Comparison of ENCODE assay signal across 16 cellular contexts in the genomic region with DNA sequence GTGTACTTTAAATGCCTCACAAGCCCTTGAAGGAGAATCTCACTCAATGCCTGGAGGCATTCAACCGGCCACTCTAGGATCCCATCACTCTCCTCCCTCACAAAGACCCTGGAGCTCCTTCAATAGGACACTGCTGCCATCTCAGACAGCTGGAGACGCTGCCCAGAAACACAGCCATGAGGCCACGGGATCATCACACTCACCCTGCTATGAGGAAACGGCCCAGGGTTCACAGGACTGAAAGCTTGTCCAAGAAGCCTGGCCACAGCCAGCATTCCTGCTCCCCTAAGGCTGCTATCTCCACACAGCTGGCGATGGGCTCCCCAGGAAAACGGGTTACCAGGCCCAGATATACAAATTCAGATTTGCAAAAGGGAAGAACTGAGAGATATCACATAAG. TPM values are rescaled to one million over a fixed set of nuclear protein-coding genes. Genes with fewer than 3 reads are reported as not detected.
A peak's percentile ranks its signal among the peaks of the same experiment; 100 is the strongest.
DNase-seq lines count a peak whose midpoint lies in the region; ATAC-seq, FAIRE-seq and TF ChIP-seq lines count a peak whose summit lies in the region.
"Had no signal": no experiment of that assay in that cellular context is flagged by ENCODE, and none has a peak within 500 bp of the region (broad histone marks: within the 10 kb centered on the region; RNA-seq: fewer than 3 reads in every experiment).

No MANE protein-coding gene starts in this region.

- H2AFZ ChIP-seq in GM23338 (no peak overlapping the region), trophoblast cell (ENCODE audit: insufficient read depth, low read length, poor library complexity) (no peak overlapping the region)

- H2BK120ac ChIP-seq in trophoblast cell (ENCODE audit: insufficient read depth, low read length, poor library complexity): no peak overlapping the region

- no peaks in the 10 kb centered on the region for H3K9me2 ChIP-seq in GM23338 (ENCODE audit: insufficient read depth)

- no peaks in the 10 kb centered on the region for H3K9me3 Mint-ChIP-seq in GM23338
- no peaks in the 10 kb centered on the region for H3K9me3 Mint-ChIP-seq in stimulated activated naive B cell treated with anti-CD40 and anti-IgM and Interleukin-4, amounts not matched to agents 10 μg/mL and 1 μg/mL and 100 μg/mL, for 72 hours
- H3K9me3 Mint-ChIP-seq: stimulated activated naive CD8-positive, alpha-beta T cell treated with anti-CD3 and anti-CD28 coated beads, Interleukin-15, amount 100 ng/mL, for 72 hours; T-helper 1 cell treated with Interleukin-12 subunit alpha and Interleukin-12 subunit beta and Interleukin-4 antibody, amounts not matched to agents 30 μg/mL and 1 μg/mL, for 36 hours had no signal

- no peak for ATAC-seq in GM23338
- peak; percentile 43 for ATAC-seq in left lobe of liver
- ATAC-seq in stimulated activated naive B cell treated with anti-CD40 and anti-IgM and Interleukin-4, amounts not matched to agents 10 μg/mL and 1 μg/mL and 100 μg/mL, for 72 hours (replicated peaks): no peak
- ATAC-seq in HG03432 (IDR thresholded peaks at IDR 0.05; ENCODE audit: unreplicated experiment): no peak
- ATAC-seq in HG02571 (IDR thresholded peaks at IDR 0.05; ENCODE audit: unreplicated experiment): no peak
- ATAC-seq: stimulated activated naive CD8-positive, alpha-beta T cell treated with anti-CD3 and anti-CD28 coated beads, Interleukin-15, amount 100 ng/mL, for 72 hours had no signal

- H2AK5ac ChIP-seq in trophoblast cell (ENCODE audit: low read length): no peak overlapping the region

- peaks cover 15% of the 10 kb centered on the region for H3K4me1 Mint-ChIP-seq in GM23338
- H3K4me1 Mint-ChIP-seq in stimulated activated naive B cell treated with anti-CD40 and anti-IgM and Interleukin-4, amounts not matched to agents 10 μg/mL and 1 μg/mL and 100 μg/mL, for 72 hours: peaks cover 11 to 19% of the 10 kb centered on the region in 2 donors

- peak overlapping the region; percentile 38; the same call in 1 of the 2 replicates for H3K27ac Mint-ChIP-seq in GM23338
- H3K27ac Mint-ChIP-seq in stimulated activated naive B cell treated with anti-CD40 and anti-IgM and Interleukin-4, amounts not matched to agents 10 μg/mL and 1 μg/mL and 100 μg/mL, for 72 hours: peak overlapping the region; percentile 42
- H3K27ac Mint-ChIP-seq: T-helper 1 cell treated with Interleukin-12 subunit alpha and Interleukin-12 subunit beta and Interleukin-4 antibody, amounts not matched to agents 30 μg/mL and 1 μg/mL, for 36 hours had no signal

- H3K27me3 ChIP-seq in GM23338 (ENCODE audit: insufficient read depth) (no peaks in the 10 kb centered on the region), ascending aorta (no peaks in the 10 kb centered on the region), trophoblast cell (ENCODE audit: insufficient read depth, low read length) (no peaks in the 10 kb centered on the region)
- H3K27me3 ChIP-seq: ovary had no signal

- TF ChIP-seq CTCF in GM23338 (conservative IDR thresholded peaks at IDR 0.05; ENCODE audit: low read depth in 2 of 2): no peak
- no peak for TF ChIP-seq CTCF in ascending aorta (IDR thresholded peaks at IDR 0.05)

- H3K36me3 ChIP-seq in GM23338 (ENCODE audit: insufficient read depth) (peaks cover 26% of the 10 kb centered on the region), ascending aorta (peaks cover 18 to 44% of the 10 kb centered on the region in 2 donors), trophoblast cell (ENCODE audit: control insufficient read depth in 1 of 2, insufficient read depth in 2 of 2, low read length in 2 of 2) (peaks cover 54 to 58% of the 10 kb centered on the region in 2 experiments)
- H3K36me3 ChIP-seq: ovary had no signal

- no peak overlapping the region for H3K4me2 ChIP-seq in GM23338
- H3K4me2 ChIP-seq in trophoblast cell (ENCODE audit: low read length): no peak overlapping the region

- no peak overlapping the region for H3K4ac ChIP-seq in trophoblast cell (ENCODE audit: low read depth, low read length)

- H3K9ac ChIP-seq in trophoblast cell (ENCODE audit: low read length): no peak overlapping the region

- intact Hi-C loops in ascending aorta (cut with DNase I): loop anchor here (5.0 kb wide), 2 partner anchors 52 to 118 kb away; a partner anchor contains a TSS

- H4K20me1 ChIP-seq in GM23338 (replicated peaks; ENCODE audit: insufficient read depth): peaks cover 42% of the 10 kb centered on the region

- no peak overlapping the region for H4K8ac ChIP-seq in trophoblast cell (ENCODE audit: low read depth, low read length)

- no peak overlapping the region for H2BK5ac ChIP-seq in trophoblast cell (ENCODE audit: low read depth, low read length, poor library complexity)

- peaks cover 6% of the 10 kb centered on the region; the same call in 1 of the 2 replicates for H3F3A ChIP-seq in GM23338 (replicated peaks; ENCODE audit: low read depth)

- WGBS in trophoblast cell (ENCODE audit: extremely low coverage, insufficient coverage, insufficient read length): no CpG with 5 or more reads among the region's 6 CpGs

- DNase-seq in GM23338 (ENCODE audit: low spot score): no peak
- no peak for DNase-seq in ascending aorta (ENCODE audit: low spot score in 2 of 2)
- DNase-seq in left lobe of liver (ENCODE audit: low spot score): peak; percentile 84
- DNase-seq in stimulated activated naive B cell treated with anti-CD40 and anti-IgM and Interleukin-4, amounts not matched to agents 10 μg/mL and 1 μg/mL and 100 μg/mL, for 72 hours: no peak
- DNase-seq in trophoblast cell: no peak
- DNase-seq in frontal cortex (ENCODE audit: low spot score in 2 of 2): no peak
- DNase-seq: activated naive CD4-positive, alpha-beta T cell; lower lobe of right lung; NCI-H1092; NCI-H2227 treated with DMSO at 0.1 percent for 48 hours; stimulated activated CD4-positive, alpha-beta T cell treated with anti-CD3 and anti-CD28 coated beads, Interleukin-4, amount 100 ng/mL, for 1 hour; stimulated activated naive CD8-positive, alpha-beta T cell treated with anti-CD3 and anti-CD28 coated beads, Interleukin-15, amount 100 ng/mL, for 72 hours had no signal

- H3K4me3 Mint-ChIP-seq in GM23338: no peak overlapping the region
- H3K4me3 Mint-ChIP-seq in stimulated activated naive B cell treated with anti-CD40 and anti-IgM and Interleukin-4, amounts not matched to agents 10 μg/mL and 1 μg/mL and 100 μg/mL, for 72 hours: no peak overlapping the region
- H3K4me3 Mint-ChIP-seq: stimulated activated naive CD8-positive, alpha-beta T cell treated with anti-CD3 and anti-CD28 coated beads, Interleukin-15, amount 100 ng/mL, for 72 hours; T-helper 1 cell treated with Interleukin-12 subunit alpha and Interleukin-12 subunit beta and Interleukin-4 antibody, amounts not matched to agents 30 μg/mL and 1 μg/mL, for 36 hours had no signal

- H3K79me2 ChIP-seq in GM23338 (replicated peaks; ENCODE audit: insufficient read depth) (peaks cover 83% of the 10 kb centered on the region), trophoblast cell (ENCODE audit: control insufficient read depth, insufficient read depth, low read length, poor library complexity) (no peaks in the 10 kb centered on the region)

- H3K18ac ChIP-seq in trophoblast cell (ENCODE audit: low read length): no peak overlapping the region

- FAIRE-seq in frontal cortex (lab: Jason Lieb, UNC): no peak

- H3K27me3 Mint-ChIP-seq in GM23338 (ENCODE audit: insufficient read depth, low read depth, poor library complexity): peaks cover 11% of the 10 kb centered on the region
- H3K27me3 Mint-ChIP-seq in stimulated activated naive B cell treated with anti-CD40 and anti-IgM and Interleukin-4, amounts not matched to agents 10 μg/mL and 1 μg/mL and 100 μg/mL, for 72 hours: no peaks in the 10 kb centered on the region
- H3K27me3 Mint-ChIP-seq: stimulated activated naive CD8-positive, alpha-beta T cell treated with anti-CD3 and anti-CD28 coated beads, Interleukin-15, amount 100 ng/mL, for 72 hours had no signal

- H3K27ac ChIP-seq in GM23338 (ENCODE audit: low read depth) (no peak overlapping the region), ascending aorta (peak overlapping the region; percentile 85 to 87), trophoblast cell (ENCODE audit: low read depth, low read length) (no peak overlapping the region)
- H3K27ac ChIP-seq: ovary had no signal

- H2BK12ac ChIP-seq in trophoblast cell (ENCODE audit: low read length): no peak overlapping the region

- H3K14ac ChIP-seq in trophoblast cell (ENCODE audit: low read length): no peak overlapping the region

- H3K4me3 ChIP-seq in GM23338: no peak overlapping the region
- H3K4me3 ChIP-seq in ascending aorta: no peak overlapping the region
- H3K4me3 ChIP-seq in trophoblast cell (ENCODE audit: low read depth, low read length): no peak overlapping the region
- H3K4me3 ChIP-seq: lower lobe of right lung, ovary had no signal

- H3K36me3 Mint-ChIP-seq in GM23338 (ENCODE audit: low read depth): peaks cover 65% of the 10 kb centered on the region
- peaks cover 23 to 41% of the 10 kb centered on the region in 2 donors for H3K36me3 Mint-ChIP-seq in stimulated activated naive B cell treated with anti-CD40 and anti-IgM and Interleukin-4, amounts not matched to agents 10 μg/mL and 1 μg/mL and 100 μg/mL, for 72 hours

- no peaks in the 10 kb centered on the region for H3K79me1 ChIP-seq in trophoblast cell (ENCODE audit: low read length)

- H3K23ac ChIP-seq in trophoblast cell (ENCODE audit: low read length): no peak overlapping the region

- no peaks in the 10 kb centered on the region for H3K4me1 ChIP-seq in GM23338 (ENCODE audit: insufficient read depth)
- H3K4me1 ChIP-seq in ascending aorta: peaks cover 4 to 20% of the 10 kb centered on the region in 2 donors
- H3K4me1 ChIP-seq in trophoblast cell (ENCODE audit: control insufficient read depth in 1 of 2, insufficient read depth in 2 of 2, low read length in 2 of 2): peaks cover 13 to 14% of the 10 kb centered on the region in 2 experiments

- H4K12ac ChIP-seq in trophoblast cell (ENCODE audit: low read depth, low read length): no peak overlapping the region

- H4K91ac ChIP-seq in trophoblast cell (ENCODE audit: low read depth, low read length): no peak overlapping the region

- no peaks in the 10 kb centered on the region for H3K9me3 ChIP-seq in ascending aorta
- no peaks in the 10 kb centered on the region for H3K9me3 ChIP-seq in trophoblast cell (ENCODE audit: insufficient read depth, low read depth, low read length)
- H3K9me3 ChIP-seq: lower lobe of right lung, ovary had no signal

RNA-seq across cellular contexts. Expression of a gene that starts 13.2 kb away (rescaled TPM):
- total RNA-seq in GM23338 (2014; rRNA removed; shearing (Covaris generic)): 94.1 and 95.9 TPM in 2 replicates
- polyA plus RNA-seq in GM23338 (2016; fragmentation: Nextera tagmentation; extraction: Ambion mirVana): 71.0 and 72.9 TPM in 2 replicates
- total RNA-seq in ascending aorta (51.4 TPM), left lobe of liver (21.0 TPM), frontal cortex (33.8 TPM)
- polyA plus RNA-seq in trophoblast cell (2013): 113 and 120 TPM in 2 replicates

RNA-seq across cellular contexts. Expression of a gene that starts 51.9 kb away (rescaled TPM):
- total RNA-seq in GM23338 (2014; rRNA removed; shearing (Covaris generic)): 181 and 183 TPM in 2 replicates
- polyA plus RNA-seq in GM23338 (2016; fragmentation: Nextera tagmentation; extraction: Ambion mirVana): 171 and 189 TPM in 2 replicates
- total RNA-seq in ascending aorta: 54.5 TPM
- 42.2 TPM for total RNA-seq in left lobe of liver
- 108 and 120 TPM in 2 replicates for polyA plus RNA-seq in trophoblast cell (2013)
- 245 TPM for total RNA-seq in frontal cortex

Comparison
In these comparisons a context has a peak if more than half of its experiments do, and no peak if none do; other contexts are left out.
1. H3K27ac ChIP-seq: peak in ascending aorta (2 of 2); none in GM23338 (single experiment) and trophoblast cell (single experiment).